8 cellular contexts compared by ENCODE assay signal in genomic region chr4:163681208-163681821, GRCh38.
DNase-seq lines count a peak whose midpoint lies in the region; ATAC-seq, FAIRE-seq and TF ChIP-seq lines count a peak whose summit lies in the region.

No MANE protein-coding gene starts in this region.

- intact Hi-C loops in heart right ventricle (cut with DNase I) (loop anchor here in 6 of 10 donors (5.0 to 10.0 kb wide), 3 partner anchors 127 to 197 kb away; no protein-coding TSS in a partner anchor), left ventricle myocardium superior (cut with micrococcal nuclease) (no loop called here)

- H3K9me3 ChIP-seq in heart right ventricle (no peaks in the 10 kb centered on the region), iPS DF 6.9 (ENCODE audit: control insufficient read depth, insufficient read depth, low read length) (no peaks in the 10 kb centered on the region)

- peak; percentile 19 to 71 (median 45) for TF ChIP-seq CTCF in heart right ventricle (IDR thresholded peaks at IDR 0.05)

- DNase-seq in heart right ventricle (peak in 1 of 2 donors; percentile 7), left ventricle myocardium superior (no peak), T-helper 1 cell (peak in 3 of 5 donors; percentile 29 to 45 (median 39)), iPS DF 6.9 (ENCODE audit: low read depth, low spot score) (peak; percentile 27), urothelium cell line (ENCODE audit: low spot score) (peak; percentile 5)
- DNase-seq in activated CD4-positive, alpha-beta T cell treated with anti-CD3 and anti-CD28 coated beads, Interleukin-2, amount 50 U/mL, for 1 hour, result no peak

- no peak overlapping the region for H3K4me3 ChIP-seq in heart right ventricle
- no peak overlapping the region for H3K4me3 ChIP-seq in iPS DF 6.9 (ENCODE audit: low read length)

- FAIRE-seq in urothelium cell line (lab: Jason Lieb, UNC), result no peak

- H3K36me3 ChIP-seq in heart right ventricle (no peaks in the 10 kb centered on the region), iPS DF 6.9 (ENCODE audit: control insufficient read depth, insufficient read depth, low read length) (no peaks in the 10 kb centered on the region)

- ATAC-seq in heart right ventricle (no peak), left ventricle myocardium superior (no peak), GM21390 (IDR thresholded peaks at IDR 0.05; ENCODE audit: unreplicated experiment) (peak; percentile 74), HG03575 (IDR thresholded peaks at IDR 0.05; ENCODE audit: extremely low read depth, insufficient number of reproducible peaks, low FRiP score, unreplicated experiment) (peak; percentile 80)

- H3K27ac ChIP-seq in heart right ventricle, result no peak overlapping the region
- H3K27ac ChIP-seq in iPS DF 6.9 (ENCODE audit: low read length), result no peak overlapping the region

- 20 to 29% methylated on average over 2 of the region's 2 CpGs for WGBS in heart right ventricle, 2 donors
- no CpG with 5 or more reads among the region's 2 CpGs for WGBS in iPS DF 6.9 (ENCODE audit: insufficient coverage, insufficient read length)

- H3K27me3 ChIP-seq in heart right ventricle, result no peaks in the 10 kb centered on the region
- H3K27me3 ChIP-seq in iPS DF 6.9 (ENCODE audit: control insufficient read depth, insufficient read depth, low read length), result no peaks in the 10 kb centered on the region

- H3K4me1 ChIP-seq in heart right ventricle, result no peaks in the 10 kb centered on the region
- no peaks in the 10 kb centered on the region for H3K4me1 ChIP-seq in iPS DF 6.9 (ENCODE audit: control insufficient read depth, insufficient read depth, low read length)

Comparison
In these comparisons a context has a peak if more than half of its experiments do, and no peak if none do; other contexts are left out.
1. ATAC-seq: peak in GM21390 (single experiment) and HG03575 (single experiment); none in heart right ventricle (0 of 8) and left ventricle myocardium superior (single experiment).
2. DNase-seq: peak in T-helper 1 cell (3 of 5), iPS DF 6.9 (single experiment) and urothelium cell line (single experiment); none in left ventricle myocardium superior (single experiment) and activated CD4-positive, alpha-beta T cell treated with anti-CD3 and anti-CD28 coated beads, Interleukin-2, amount 50 U/mL, for 1 hour (single experiment).